29 cellular contexts compared by ENCODE assay signal in the genomic region with DNA sequence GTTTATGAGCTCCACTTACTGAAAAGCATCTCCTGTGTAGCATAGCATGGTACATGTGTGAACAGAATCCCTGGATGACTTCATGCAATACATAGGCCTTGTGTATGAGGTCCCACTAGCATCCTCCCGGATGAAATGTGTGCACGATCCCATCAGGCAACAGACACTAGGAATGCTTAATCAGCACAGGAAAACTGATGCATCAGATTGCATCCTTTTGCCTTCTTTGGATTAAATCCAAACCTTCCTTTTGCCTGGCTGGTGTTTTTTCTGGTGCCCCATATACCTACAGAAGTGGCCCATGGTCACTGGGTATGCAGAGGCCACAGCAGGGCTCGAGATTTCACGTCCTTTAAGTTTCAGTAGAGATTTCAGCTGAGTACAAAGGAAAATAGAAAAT.
"Had no signal": no experiment of that assay in that cellular context is flagged by ENCODE, and none has a peak within 500 bp of the region (broad histone marks: within the 10 kb centered on the region; RNA-seq: fewer than 3 reads in every experiment).

No MANE protein-coding gene starts in this region.

- H3K27me3 Mint-ChIP-seq: type B pancreatic cell had no signal

- H3K27me3 ChIP-seq: suprapubic skin, testis, thyroid gland, tibial artery, tibial nerve, transverse colon, upper lobe of left lung, upper lobe of right lung, uterus, vagina had no signal

- FAIRE-seq: urothelium cell line had no signal

- H3K4me1 ChIP-seq: stomach, suprapubic skin, testis, thyroid gland, tibial artery, tibial nerve, transverse colon, upper lobe of left lung, upper lobe of right lung, uterus, vagina had no signal

- H3K4me1 Mint-ChIP-seq: stimulated activated effector memory CD8-positive, alpha-beta T cell treated with anti-CD3 and anti-CD28 coated beads, Interleukin-12 subunit alpha, Interleukin-12 subunit beta, amount 100 ng/mL, for 72 hours; stimulated activated memory B cell treated with anti-CD40 and anti-IgM and Interleukin-4, amounts not matched to agents 10 μg/mL and 1 μg/mL and 100 μg/mL, for 72 hours; stimulated activated naive B cell treated with anti-CD40 and anti-IgM and Interleukin-4, amounts not matched to agents 10 μg/mL and 1 μg/mL and 100 μg/mL, for 72 hours; stimulated activated naive CD8-positive, alpha-beta T cell treated with anti-CD3 and anti-CD28 coated beads, Interleukin-15, amount 100 ng/mL, for 72 hours had no signal

- H3K4me3 Mint-ChIP-seq: stimulated activated effector memory CD8-positive, alpha-beta T cell treated with anti-CD3 and anti-CD28 coated beads, Interleukin-12 subunit alpha, Interleukin-12 subunit beta, amount 100 ng/mL, for 72 hours; stimulated activated memory B cell treated with anti-CD40 and anti-IgM and Interleukin-4, amounts not matched to agents 10 μg/mL and 1 μg/mL and 100 μg/mL, for 72 hours; stimulated activated naive B cell treated with anti-CD40 and anti-IgM and Interleukin-4, amounts not matched to agents 10 μg/mL and 1 μg/mL and 100 μg/mL, for 72 hours; stimulated activated naive CD8-positive, alpha-beta T cell treated with anti-CD3 and anti-CD28 coated beads, Interleukin-15, amount 100 ng/mL, for 72 hours; stimulated activated naive CD8-positive, alpha-beta T cell treated with anti-CD3 and anti-CD28 coated beads, Interleukin-15, Interleukin-2, amounts not matched to agents 100 ng/mL and 50 ng/mL, for 24 hours; type B pancreatic cell had no signal

- H3K27ac Mint-ChIP-seq: stimulated activated effector memory CD8-positive, alpha-beta T cell treated with anti-CD3 and anti-CD28 coated beads, Interleukin-12 subunit alpha, Interleukin-12 subunit beta, amount 100 ng/mL, for 72 hours; stimulated activated memory B cell treated with anti-CD40 and anti-IgM and Interleukin-4, amounts not matched to agents 10 μg/mL and 1 μg/mL and 100 μg/mL, for 72 hours; stimulated activated naive B cell treated with anti-CD40 and anti-IgM and Interleukin-4, amounts not matched to agents 10 μg/mL and 1 μg/mL and 100 μg/mL, for 72 hours; stimulated activated naive CD8-positive, alpha-beta T cell treated with anti-CD3 and anti-CD28 coated beads, Interleukin-15, amount 100 ng/mL, for 72 hours; stimulated activated naive CD8-positive, alpha-beta T cell treated with anti-CD3 and anti-CD28 coated beads, Interleukin-15, Interleukin-2, amounts not matched to agents 100 ng/mL and 50 ng/mL, for 24 hours; type B pancreatic cell had no signal

- H3K9me3 ChIP-seq: stomach, suprapubic skin, testis, thoracic aorta, thyroid gland, tibial artery, tibial nerve, transverse colon, upper lobe of left lung, upper lobe of right lung, uterus, vagina had no signal

- H3K27ac ChIP-seq: stomach, suprapubic skin, testis, thoracic aorta, thyroid gland, tibial artery, tibial nerve, transverse colon, upper lobe of left lung, upper lobe of right lung, uterus, vagina had no signal

- H3K4me3 ChIP-seq: stomach, suprapubic skin, testis, thoracic aorta, thyroid gland, tibial artery, tibial nerve, transverse colon, upper lobe of left lung, upper lobe of right lung, uterus, vagina had no signal

- H3K36me3 Mint-ChIP-seq: stimulated activated effector memory CD8-positive, alpha-beta T cell treated with anti-CD3 and anti-CD28 coated beads, Interleukin-12 subunit alpha, Interleukin-12 subunit beta, amount 100 ng/mL, for 72 hours; stimulated activated memory B cell treated with anti-CD40 and anti-IgM and Interleukin-4, amounts not matched to agents 10 μg/mL and 1 μg/mL and 100 μg/mL, for 72 hours; stimulated activated naive B cell treated with anti-CD40 and anti-IgM and Interleukin-4, amounts not matched to agents 10 μg/mL and 1 μg/mL and 100 μg/mL, for 72 hours; type B pancreatic cell had no signal

- H3K9me3 Mint-ChIP-seq: stimulated activated effector memory CD8-positive, alpha-beta T cell treated with anti-CD3 and anti-CD28 coated beads, Interleukin-12 subunit alpha, Interleukin-12 subunit beta, amount 100 ng/mL, for 72 hours; stimulated activated memory B cell treated with anti-CD40 and anti-IgM and Interleukin-4, amounts not matched to agents 10 μg/mL and 1 μg/mL and 100 μg/mL, for 72 hours; stimulated activated naive B cell treated with anti-CD40 and anti-IgM and Interleukin-4, amounts not matched to agents 10 μg/mL and 1 μg/mL and 100 μg/mL, for 72 hours; stimulated activated naive CD8-positive, alpha-beta T cell treated with anti-CD3 and anti-CD28 coated beads, Interleukin-15, amount 100 ng/mL, for 72 hours; stimulated activated naive CD8-positive, alpha-beta T cell treated with anti-CD3 and anti-CD28 coated beads, Interleukin-15, Interleukin-2, amounts not matched to agents 100 ng/mL and 50 ng/mL, for 24 hours; type B pancreatic cell had no signal

- ATAC-seq: stimulated activated effector memory CD8-positive, alpha-beta T cell treated with anti-CD3 and anti-CD28 coated beads, Interleukin-12 subunit alpha, Interleukin-12 subunit beta, amount 100 ng/mL, for 72 hours; stimulated activated memory B cell treated with anti-CD40 and anti-IgM and Interleukin-4, amounts not matched to agents 10 μg/mL and 1 μg/mL and 100 μg/mL, for 72 hours; stimulated activated naive B cell treated with anti-CD40 and anti-IgM and Interleukin-4, amounts not matched to agents 10 μg/mL and 1 μg/mL and 100 μg/mL, for 72 hours; stimulated activated naive CD8-positive, alpha-beta T cell treated with anti-CD3 and anti-CD28 coated beads, Interleukin-15, amount 100 ng/mL, for 72 hours; stimulated activated naive CD8-positive, alpha-beta T cell treated with anti-CD3 and anti-CD28 coated beads, Interleukin-15, Interleukin-2, amounts not matched to agents 100 U/mL and 50 U/mL, for 24 hours; upper lobe of right lung had no signal

- DNase-seq: stimulated activated CD4-positive, alpha-beta T cell treated with anti-CD3 and anti-CD28 coated beads, Interleukin-2, amount 100 ng/mL, for 48 hours; stimulated activated CD4-positive, alpha-beta T cell treated with anti-CD3 and anti-CD28 coated beads, Interleukin-4, amount 100 ng/mL, for 1 hour; stimulated activated CD4-positive, alpha-beta T cell treated with anti-CD3 and anti-CD28 coated beads, Interleukin-4, amount 100 ng/mL, for 24 hours; stimulated activated CD4-positive, alpha-beta T cell treated with anti-CD3 and anti-CD28 coated beads, Interleukin-4, amount 100 ng/mL, for 4 hours; stimulated activated CD8-positive, alpha-beta memory T cell treated with anti-CD3 and anti-CD28 coated beads, Interleukin-4, amount 100 ng/mL, for 48 hours; stimulated activated naive B cell treated with anti-CD40 and anti-IgM and Interleukin-4, amounts not matched to agents 10 μg/mL and 1 μg/mL and 100 μg/mL, for 72 hours; stimulated activated naive CD4-positive, alpha-beta T cell; stimulated activated naive CD4-positive, alpha-beta T cell treated with Interleukin-2 at 50 U/mL for 16 hours; stimulated activated naive CD8-positive, alpha-beta T cell treated with anti-CD3 and anti-CD28 coated beads, Interleukin-15, amount 100 ng/mL, for 72 hours; stimulated activated naive CD8-positive, alpha-beta T cell treated with anti-CD3 and anti-CD28 coated beads, Interleukin-15, Interleukin-2, amounts not matched to agents 100 U/mL and 50 U/mL, for 24 hours; stomach; substantia nigra; testis; thyroid gland; tibial artery; transverse colon; trophoblast cell; upper lobe of left lung; upper lobe of right lung; uterus had no signal

- H3K36me3 ChIP-seq: stomach, suprapubic skin, thoracic aorta, thyroid gland, tibial artery, tibial nerve, transverse colon, upper lobe of left lung, upper lobe of right lung, uterus, vagina had no signal
